26 cellular contexts compared by ENCODE assay signal in the genomic region with DNA sequence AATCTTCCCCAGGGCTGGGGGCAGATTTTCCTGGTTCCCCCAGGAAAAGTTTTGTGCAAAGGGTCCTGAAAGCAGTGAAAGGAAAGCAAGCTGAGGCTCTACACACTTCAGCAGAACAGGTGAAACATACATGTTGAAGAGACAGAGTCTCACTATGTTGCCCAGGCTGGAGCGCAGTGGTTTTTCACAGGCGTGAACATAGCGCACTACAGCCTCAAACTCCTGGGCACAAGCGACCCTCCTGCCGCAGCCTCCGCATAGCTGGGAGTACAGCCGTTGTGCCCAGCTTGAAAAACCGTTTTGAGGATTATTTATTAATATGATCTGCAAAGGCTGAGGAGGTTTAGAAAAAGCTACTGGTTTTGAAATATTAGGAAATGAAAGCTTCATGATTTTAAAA.
"Had no signal": no experiment of that assay in that cellular context is flagged by ENCODE, and none has a peak within 500 bp of the region (broad histone marks: within the 10 kb centered on the region; RNA-seq: fewer than 3 reads in every experiment).

No MANE protein-coding gene starts in this region.

- H3K36me3 Mint-ChIP-seq: activated CD8-positive, alpha-beta memory T cell treated with anti-CD3 and anti-CD28 coated beads, Interleukin-2, amount 10 ng/mL, durations not matched to agents 7 days and 5 days; activated naive CD4-positive, alpha-beta T cell treated with anti-CD3 and anti-CD28 coated beads, Interleukin-2, amount 50 U/mL, for 72 hours had no signal

- H3K9me3 Mint-ChIP-seq: activated CD4-positive, alpha-beta T cell treated with anti-CD3 and anti-CD28 coated beads, Interleukin-2, amount 10 ng/mL, durations not matched to agents 24 days and 14 days; activated naive CD4-positive, alpha-beta T cell treated with anti-CD3 and anti-CD28 coated beads, Interleukin-2, amount 50 U/mL, for 72 hours; activated T-cell treated with anti-CD3 and anti-CD28 coated beads, Interleukin-2, amount 50 U/mL, for 4 hours; T-helper 1 cell treated with Interleukin-12 subunit alpha and Interleukin-12 subunit beta and Interleukin-4 antibody, amounts not matched to agents 30 μg/mL and 1 μg/mL, for 36 hours had no signal

- H3K27me3 ChIP-seq: brain microvascular endothelial cell, cardiac muscle cell, MG63, SJSA1 had no signal

- H3K4me3 ChIP-seq: cardiac muscle cell, MG63, SJSA1 had no signal

- H3K27ac Mint-ChIP-seq: activated CD4-positive, alpha-beta T cell treated with anti-CD3 and anti-CD28 coated beads, Interleukin-2, amount 10 ng/mL, durations not matched to agents 24 days and 14 days; activated CD8-positive, alpha-beta memory T cell treated with anti-CD3 and anti-CD28 coated beads, Interleukin-2, amount 10 ng/mL, durations not matched to agents 7 days and 5 days; T-helper 1 cell treated with Interleukin-12 subunit alpha and Interleukin-12 subunit beta and Interleukin-4 antibody, amounts not matched to agents 30 μg/mL and 1 μg/mL, for 36 hours had no signal

- H3K36me3 ChIP-seq: brain microvascular endothelial cell, cardiac muscle cell, MG63, SJSA1 had no signal

- H3K9me3 ChIP-seq: MG63, SJSA1 had no signal

- H3K4me1 ChIP-seq: SJSA1 had no signal

- H3K27me3 Mint-ChIP-seq: activated CD4-positive, alpha-beta T cell treated with anti-CD3 and anti-CD28 coated beads, Interleukin-2, amount 10 ng/mL, durations not matched to agents 24 days and 14 days; activated CD8-positive, alpha-beta memory T cell treated with anti-CD3 and anti-CD28 coated beads, Interleukin-2, amount 10 ng/mL, durations not matched to agents 7 days and 5 days had no signal

- H3K27ac ChIP-seq: brain microvascular endothelial cell, cardiac muscle cell, SJSA1 had no signal

- H3K4me3 Mint-ChIP-seq: activated CD4-positive, alpha-beta T cell treated with anti-CD3 and anti-CD28 coated beads, Interleukin-2, amount 10 ng/mL, durations not matched to agents 24 days and 14 days; activated CD8-positive, alpha-beta memory T cell treated with anti-CD3 and anti-CD28 coated beads, Interleukin-2, amount 10 ng/mL, durations not matched to agents 7 days and 5 days; activated T-cell treated with anti-CD3 and anti-CD28 coated beads, Interleukin-2, amount 50 U/mL, for 4 hours; T-helper 1 cell treated with Interleukin-12 subunit alpha and Interleukin-12 subunit beta and Interleukin-4 antibody, amounts not matched to agents 30 μg/mL and 1 μg/mL, for 36 hours had no signal

- DNase-seq: activated CD4-positive, alpha-beta T cell treated with anti-CD3 and anti-CD28 coated beads, Interleukin-2, amount 10 ng/mL, durations not matched to agents 24 days and 14 days; activated CD4-positive, alpha-beta T cell treated with anti-CD3 and anti-CD28 coated beads, Interleukin-2, amount 50 U/mL, for 48 hours; activated CD4-positive, CD25-positive, alpha-beta regulatory T cell treated with anti-CD3 and anti-CD28 coated beads, Interleukin-2, amount 50 U/mL, for 72 hours; activated CD8-positive, alpha-beta memory T cell treated with anti-CD3 and anti-CD28 coated beads, Interleukin-2, amount 10 ng/mL, durations not matched to agents 7 days and 5 days; activated effector memory CD4-positive, alpha-beta T cell treated with anti-CD3 and anti-CD28 coated beads, Interleukin-2, amount 50 U/mL, for 16 hours; activated naive CD4-positive, alpha-beta T cell treated with Interleukin-2 at 50 U/mL for 16 hours; activated T-cell treated with anti-CD3 and anti-CD28 coated beads, Interleukin-2, amount 50 U/mL, for 4 hours; amygdala; brain microvascular endothelial cell; cerebellar nuclear complex; MG63; NCI-H1105 treated with DMSO at 0.1 percent for 48 hours; NCI-H1436 treated with DMSO at 0.1 percent for 48 hours; NCI-H187; NCI-H2081; NCI-H510A treated with DMSO at 0.1 percent for 48 hours; NCI-H69; OCI-M1; Right ventricle myocardium superior; RPMI8226 had no signal

- ATAC-seq: activated CD8-positive, alpha-beta memory T cell treated with anti-CD3 and anti-CD28 coated beads, Interleukin-2, amount 10 ng/mL, durations not matched to agents 7 days and 5 days; activated naive CD4-positive, alpha-beta T cell treated with anti-CD3 and anti-CD28 coated beads, Interleukin-2, amount 50 U/mL, for 72 hours; activated T-cell treated with anti-CD3 and anti-CD28 coated beads, Interleukin-2, amount 50 U/mL, for 4 hours; Panc1; SK-N-SH treated with all-trans-retinoic acid at 6 μM for 48 hours had no signal
